ENCODE assay signal across 21 cellular contexts in the genomic region with DNA sequence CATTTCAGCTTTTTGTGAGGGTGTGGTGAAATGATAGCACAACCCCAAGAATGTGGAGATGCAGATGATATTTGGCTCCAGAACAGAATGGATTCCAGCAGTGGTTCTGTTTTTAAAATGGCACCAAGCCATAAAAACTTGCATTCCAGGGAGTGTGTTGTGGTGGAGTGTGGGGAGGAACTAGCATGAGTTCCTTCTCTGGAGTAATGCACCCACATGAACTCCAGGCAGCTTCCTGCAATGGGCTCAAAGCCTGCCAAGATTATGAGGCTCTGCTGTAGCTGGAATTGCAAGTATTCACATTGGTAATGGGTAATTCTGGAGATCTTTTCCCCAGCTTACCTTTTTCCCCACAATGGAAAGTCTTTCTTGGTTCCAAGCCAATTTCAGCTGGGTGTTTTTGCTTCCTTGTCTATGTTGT.
A peak's percentile ranks its signal among the peaks of the same experiment; 100 is the strongest.
DNase-seq lines count a peak whose midpoint lies in the region; ATAC-seq and TF ChIP-seq lines count a peak whose summit lies in the region.
"Had no signal": no experiment of that assay in that cellular context is flagged by ENCODE, and none has a peak within 500 bp of the region (broad histone marks: within the 10 kb centered on the region; RNA-seq: fewer than 3 reads in every experiment).

No MANE protein-coding gene starts in this region.

- no peak for ATAC-seq in GM18870 (IDR thresholded peaks at IDR 0.05; ENCODE audit: unreplicated experiment)
- ATAC-seq: pancreas; stimulated activated naive B cell treated with anti-CD40 and anti-IgM and Interleukin-4, amounts not matched to agents 10 μg/mL and 1 μg/mL and 100 μg/mL, for 72 hours had no signal

- CTCF ChIA-PET in AG04449 (lab: Yijun Ruan, JAX) = no interaction called here

- POLR2A ChIA-PET in AG04449 (lab: Yijun Ruan, JAX) = no interaction called here

- TF ChIP-seq CTCF in AG04449 (IDR thresholded peaks at IDR 0.05; ENCODE audit: insufficient read depth, low read length, missing control alignments) (no peak), HFF-Myc (IDR thresholded peaks at IDR 0.05; ENCODE audit: low read depth, low read length, missing control alignments) (no peak), astrocyte of the cerebellum (IDR thresholded peaks at IDR 0.05; ENCODE audit: low read depth, low read length, missing control alignments) (no peak), foreskin fibroblast (IDR thresholded peaks at IDR 0.05; ENCODE audit: low read depth, low read length) (no peak)

- DNase-seq in AG04449 (ENCODE audit: low read depth, low spot score) (peak; percentile 94), HFF-Myc (ENCODE audit: extremely low read depth, low read depth) (peak; percentile 70), astrocyte of the cerebellum (ENCODE audit: low read depth) (peak; percentile 91), foreskin fibroblast (peak; percentile 27 to 55), DMS79 (lab: John Stamatoyannopoulos, UW) (no peak), epidermal melanocyte (ENCODE audit: insufficient read length, low spot score) (no peak)
- no peak for DNase-seq in activated CD4-positive, alpha-beta T cell treated with anti-CD3 and anti-CD28 coated beads, Interleukin-2, amount 50 U/mL, for 48 hours
- DNase-seq: activated CD4-positive, alpha-beta T cell treated with anti-CD3 and anti-CD28 coated beads, Interleukin-2, amount 50 U/mL, for 4 hours; adrenal gland; COR-L47; hypothalamus; KG1; NCI-H1436; OCI-M1; pancreas; SK-N-SH; spleen; stimulated activated naive B cell treated with anti-CD40 and anti-IgM and Interleukin-4, amounts not matched to agents 10 μg/mL and 1 μg/mL and 100 μg/mL, for 72 hours; upper lobe of left lung had no signal

- in situ Hi-C loops in astrocyte of the cerebellum (cut with HindIII; ENCODE audit: low sequenced_read_pairs) = no loop called here

- H3K4me3 ChIP-seq in AG04449 (ENCODE audit: low read depth, low read length) = no peak overlapping the region
- no peak overlapping the region for H3K4me3 ChIP-seq in HFF-Myc (replicated peaks; ENCODE audit: low read depth, low read length)
- no peak overlapping the region for H3K4me3 ChIP-seq in astrocyte of the cerebellum (ENCODE audit: low read depth, low read length)
- no peak overlapping the region for H3K4me3 ChIP-seq in foreskin fibroblast (ENCODE audit: low read depth in 1 of 2, low read length in 2 of 2)
- H3K4me3 ChIP-seq: adrenal gland, coronary artery, pancreas, spleen, upper lobe of left lung had no signal

Comparison
In these comparisons a context has a peak if more than half of its experiments do, and no peak if none do; other contexts are left out.
1. DNase-seq: peak in AG04449 (single experiment), HFF-Myc (single experiment), astrocyte of the cerebellum (single experiment) and foreskin fibroblast (2 of 2); none in activated CD4-positive, alpha-beta T cell treated with anti-CD3 and anti-CD28 coated beads, Interleukin-2, amount 50 U/mL, for 48 hours (0 of 2), DMS79 (single experiment) and epidermal melanocyte (single experiment).